30 cellular contexts compared by ENCODE assay signal in the genomic region with DNA sequence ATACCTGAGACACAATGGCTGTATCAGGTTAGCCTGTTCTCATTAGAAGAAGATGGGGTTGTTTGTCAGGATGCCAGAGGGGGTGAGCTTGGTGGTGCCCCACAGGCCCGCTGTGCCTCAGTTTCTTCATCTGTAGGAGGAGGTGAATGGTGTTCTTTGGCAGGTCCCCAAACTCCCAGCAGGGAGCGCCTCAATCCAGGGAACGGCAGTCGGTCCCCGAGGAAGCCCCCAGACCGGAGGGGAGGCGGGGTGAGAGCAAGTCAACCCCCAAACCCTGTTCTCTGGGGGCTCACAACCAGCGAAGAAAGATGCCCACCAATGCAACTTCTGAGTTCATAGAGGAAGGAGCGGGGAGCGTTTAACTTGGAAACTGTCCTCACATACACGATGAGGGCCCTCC. TPM values are rescaled to one million over a fixed set of nuclear protein-coding genes. Genes with fewer than 3 reads are reported as not detected.
"Had no signal": no experiment of that assay in that cellular context is flagged by ENCODE, and none has a peak within 500 bp of the region (broad histone marks: within the 10 kb centered on the region; RNA-seq: fewer than 3 reads in every experiment).

No MANE protein-coding gene starts in this region.

- H3K36me3 ChIP-seq: breast epithelium had no signal

- H3K9me3 Mint-ChIP-seq: activated T-cell treated with anti-CD3 and anti-CD28 coated beads, Interleukin-2, amount 50 U/mL, for 4 hours had no signal

- DNase-seq: activated CD4-positive, alpha-beta T cell treated with anti-CD3 and anti-CD28 coated beads for 48 hours; activated CD4-positive, alpha-beta T cell treated with anti-CD3 and anti-CD28 coated beads, Interleukin-2, amount 50 U/mL, for 48 hours; activated CD8-positive, alpha-beta memory T cell treated with anti-CD3 and anti-CD28 coated beads, Interleukin-2, amount 10 ng/mL, durations not matched to agents 7 days and 5 days; activated effector memory CD4-positive, alpha-beta T cell treated with anti-CD3 and anti-CD28 coated beads, Interleukin-2, amount 50 U/mL, for 16 hours; activated naive CD4-positive, alpha-beta T cell treated with Interleukin-2 at 50 U/mL for 16 hours; activated T-cell treated with anti-CD3 and anti-CD28 coated beads, Interleukin-2, amount 50 U/mL, for 4 hours; aorta; caudate nucleus; Kasumi-1; KBM-7; MV-4-11; NCI-H1092 treated with DMSO at 0.1 percent for 48 hours; NCI-H1417 treated with DMSO at 0.1 percent for 48 hours; NCI-H1694; NCI-H2029; NCI-H2107; NCI-H2171 treated with DMSO at 0.1 percent for 48 hours; NCI-H226; NCI-H526 treated with DMSO at 0.1 percent for 48 hours; NCI-H82; OCI-M1; RPMI8226; T-helper 1 cell had no signal

- H3K27me3 ChIP-seq: breast epithelium had no signal

- ATAC-seq: activated CD4-positive, CD25-positive, alpha-beta regulatory T cell treated with anti-CD3 and anti-CD28 coated beads, Interleukin-2, amount 50 U/mL, for 24 hours; activated CD8-positive, alpha-beta memory T cell treated with anti-CD3 and anti-CD28 coated beads, Interleukin-2, amount 10 ng/mL, durations not matched to agents 7 days and 5 days; activated T-cell treated with anti-CD3 and anti-CD28 coated beads, Interleukin-2, amount 50 U/mL, for 4 hours; Panc1; Right ventricle myocardium inferior had no signal

- H3K4me1 ChIP-seq: breast epithelium had no signal

- H3K4me3 Mint-ChIP-seq: activated CD8-positive, alpha-beta memory T cell treated with anti-CD3 and anti-CD28 coated beads, Interleukin-2, amount 10 ng/mL, durations not matched to agents 7 days and 5 days; activated T-cell treated with anti-CD3 and anti-CD28 coated beads, Interleukin-2, amount 50 U/mL, for 4 hours had no signal

- H3K9me3 ChIP-seq: breast epithelium had no signal

- H3K36me3 Mint-ChIP-seq: activated CD8-positive, alpha-beta memory T cell treated with anti-CD3 and anti-CD28 coated beads, Interleukin-2, amount 10 ng/mL, durations not matched to agents 7 days and 5 days had no signal

- H3K27ac Mint-ChIP-seq: activated CD8-positive, alpha-beta memory T cell treated with anti-CD3 and anti-CD28 coated beads, Interleukin-2, amount 10 ng/mL, durations not matched to agents 7 days and 5 days had no signal

- H3K4me3 ChIP-seq: breast epithelium, SK-N-MC had no signal

RNA-seq across cellular contexts. Expression of a gene that starts 16.0 kb away (rescaled TPM):
- total RNA-seq: M059J, NCI-H460 had no signal
